In genomic region chr6:142927904-142928303, GRCh38 we compare ENCODE assay signal across 1 cellular context.
TF ChIP-seq lines count a peak whose summit lies in the region.

No MANE protein-coding gene starts in this region.

TF ChIP-seq in HCT116, 20 proteins besides CTCF, POLR2A, EP300 and RAD21 (continued from another document):
- TF ChIP-seq, protein P1, sequence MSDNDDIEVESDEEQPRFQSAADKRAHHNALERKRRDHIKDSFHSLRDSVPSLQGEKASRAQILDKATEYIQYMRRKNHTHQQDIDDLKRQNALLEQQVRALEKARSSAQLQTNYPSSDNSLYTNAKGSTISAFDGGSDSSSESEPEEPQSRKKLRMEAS (IDR thresholded peaks at IDR 0.05): no peak
- no peak for TF ChIP-seq ZFX (IDR thresholded peaks at IDR 0.05)
- TF ChIP-seq ZBTB33 (IDR thresholded peaks at IDR 0.05; ENCODE audit: extremely low read depth, insufficient replicate concordance, low read length): no peak
- TF ChIP-seq SRF (IDR thresholded peaks at IDR 0.05; ENCODE audit: low read depth): no peak
- TF ChIP-seq POLR2AphosphoS5 (IDR thresholded peaks at IDR 0.05; ENCODE audit: low read depth, low read length): no peak
- TF ChIP-seq ELF1 (IDR thresholded peaks at IDR 0.05; ENCODE audit: borderline replicate concordance, low read depth): no peak
- no peak for TF ChIP-seq YY1 (IDR thresholded peaks at IDR 0.05; ENCODE audit: extremely low read depth, insufficient replicate concordance, low read depth, low read length)
- no peak for TF ChIP-seq FOSL1 (IDR thresholded peaks at IDR 0.05; ENCODE audit: low read depth)
- TF ChIP-seq EZH2phosphoT487 (IDR thresholded peaks at IDR 0.05; ENCODE audit: borderline replicate concordance): no peak
- no peak for TF ChIP-seq CBX3 (IDR thresholded peaks at IDR 0.05; ENCODE audit: low read depth)
